Comparison of ENCODE assay signal across 28 cellular contexts in the genomic region with DNA sequence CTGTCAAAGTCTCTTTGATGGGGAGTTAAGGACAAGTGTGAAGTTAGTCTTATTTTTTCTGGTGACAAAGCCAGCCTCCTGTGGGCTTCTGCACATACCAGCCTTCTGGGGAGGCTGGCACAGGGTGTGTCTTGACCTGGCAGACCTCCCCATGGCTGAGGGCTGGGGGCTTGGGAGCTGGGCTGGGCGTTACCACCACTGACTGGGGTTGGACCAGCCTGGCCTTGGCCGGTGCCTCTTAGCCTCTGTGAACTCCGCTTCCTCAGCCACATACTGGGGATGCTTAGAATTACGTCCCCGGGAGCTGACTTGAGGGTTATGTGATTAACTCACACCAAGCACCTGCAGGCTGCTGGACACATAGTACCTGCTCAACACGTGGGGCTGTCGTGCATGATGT. TPM values are rescaled to one million over a fixed set of nuclear protein-coding genes. Genes with fewer than 3 reads are reported as not detected.
"Had no signal": no experiment of that assay in that cellular context is flagged by ENCODE, and none has a peak within 500 bp of the region (broad histone marks: within the 10 kb centered on the region; RNA-seq: fewer than 3 reads in every experiment).

No MANE protein-coding gene starts in this region.

- ATAC-seq: activated CD8-positive, alpha-beta memory T cell treated with anti-CD3 and anti-CD28 coated beads, Interleukin-2, amount 10 ng/mL, durations not matched to agents 7 days and 5 days; activated CD8-positive, alpha-beta T cell treated with anti-CD3 and anti-CD28 coated beads, Interleukin-2, amount 10 ng/mL, durations not matched to agents 7 days and 5 days; WTC11 had no signal

- H3K4me3 Mint-ChIP-seq: activated CD4-positive, alpha-beta memory T cell treated with anti-CD3 and anti-CD28 coated beads for 36 hours; activated CD8-positive, alpha-beta memory T cell treated with anti-CD3 and anti-CD28 coated beads, Interleukin-2, amount 10 ng/mL, durations not matched to agents 7 days and 5 days; activated CD8-positive, alpha-beta T cell treated with anti-CD3 and anti-CD28 coated beads, Interleukin-2, amount 10 ng/mL, durations not matched to agents 7 days and 5 days; activated naive CD4-positive, alpha-beta T cell treated with anti-CD3 and anti-CD28 coated beads, Interleukin-2, amount 10 ng/mL, durations not matched to agents 7 days and 5 days; activated naive CD8-positive, alpha-beta T cell; activated T-helper 1 cell treated with anti-CD3 and anti-CD28 coated beads, Interleukin-12 subunit alpha, Interleukin-12 subunit beta, Interleukin-2, Interleukin-4 antibody, amounts not matched to agents 30 ng/mL and 10 ng/mL and 1 ng/mL, durations not matched to agents 14 hours and 24 hours and 36 hours; central memory CD8-positive, alpha-beta T cell; dendritic cell treated with granulocyte-macrophage colony-stimulating factor and Interleukin-4, amounts not matched to agents 40 ng/mL and 50 ng/mL, for 4 days; endodermal cell; WTC11 had no signal

- H3K36me3 Mint-ChIP-seq: activated CD8-positive, alpha-beta memory T cell treated with anti-CD3 and anti-CD28 coated beads, Interleukin-2, amount 10 ng/mL, durations not matched to agents 7 days and 5 days; activated naive CD4-positive, alpha-beta T cell treated with anti-CD3 and anti-CD28 coated beads, Interleukin-2, amount 10 ng/mL, durations not matched to agents 7 days and 5 days; activated naive CD8-positive, alpha-beta T cell; WTC11 had no signal

- H3K27ac Mint-ChIP-seq: activated CD4-positive, alpha-beta memory T cell treated with anti-CD3 and anti-CD28 coated beads for 36 hours; activated CD8-positive, alpha-beta memory T cell treated with anti-CD3 and anti-CD28 coated beads, Interleukin-2, amount 10 ng/mL, durations not matched to agents 7 days and 5 days; activated CD8-positive, alpha-beta T cell treated with anti-CD3 and anti-CD28 coated beads, Interleukin-2, amount 10 ng/mL, durations not matched to agents 7 days and 5 days; activated naive CD4-positive, alpha-beta T cell treated with anti-CD3 and anti-CD28 coated beads, Interleukin-2, amount 10 ng/mL, durations not matched to agents 7 days and 5 days; activated naive CD8-positive, alpha-beta T cell; activated T-helper 1 cell treated with anti-CD3 and anti-CD28 coated beads, Interleukin-12 subunit alpha, Interleukin-12 subunit beta, Interleukin-2, Interleukin-4 antibody, amounts not matched to agents 30 ng/mL and 10 ng/mL and 1 ng/mL, durations not matched to agents 14 hours and 24 hours and 36 hours; dendritic cell treated with granulocyte-macrophage colony-stimulating factor and Interleukin-4, amounts not matched to agents 40 ng/mL and 50 ng/mL, for 4 days; endodermal cell; WTC11 had no signal

- H3K9me3 ChIP-seq: esophagus muscularis mucosa had no signal

- H3K27me3 Mint-ChIP-seq: activated CD4-positive, alpha-beta memory T cell treated with anti-CD3 and anti-CD28 coated beads for 36 hours; activated CD8-positive, alpha-beta memory T cell treated with anti-CD3 and anti-CD28 coated beads, Interleukin-2, amount 10 ng/mL, durations not matched to agents 7 days and 5 days; activated naive CD4-positive, alpha-beta T cell treated with anti-CD3 and anti-CD28 coated beads, Interleukin-2, amount 10 ng/mL, durations not matched to agents 7 days and 5 days; activated naive CD8-positive, alpha-beta T cell; central memory CD8-positive, alpha-beta T cell; dendritic cell treated with granulocyte-macrophage colony-stimulating factor and Interleukin-4, amounts not matched to agents 40 ng/mL and 50 ng/mL, for 4 days had no signal

- H3K36me3 ChIP-seq: brain microvascular endothelial cell had no signal

- H3K27me3 ChIP-seq: brain microvascular endothelial cell, dorsolateral prefrontal cortex, esophagus muscularis mucosa had no signal

- H3K4me3 ChIP-seq: coronary artery, dorsolateral prefrontal cortex, esophagus muscularis mucosa had no signal

- H3K27ac ChIP-seq: brain microvascular endothelial cell, coronary artery, dorsolateral prefrontal cortex, esophagus muscularis mucosa had no signal

- DNase-seq: activated CD4-positive, alpha-beta memory T cell treated with anti-CD3 and anti-CD28 coated beads for 36 hours; activated CD4-positive, alpha-beta T cell treated with anti-CD3 and anti-CD28 coated beads for 48 hours; activated CD8-positive, alpha-beta memory T cell treated with anti-CD3 and anti-CD28 coated beads, Interleukin-2, amount 10 ng/mL, durations not matched to agents 7 days and 5 days; activated CD8-positive, alpha-beta memory T cell treated with anti-CD3 and anti-CD28 coated beads, Interleukin-2, amount 50 U/mL, for 4 hours; activated CD8-positive, alpha-beta T cell treated with anti-CD3 and anti-CD28 coated beads, Interleukin-2, amount 10 ng/mL, durations not matched to agents 7 days and 5 days; activated gamma-delta T cell; activated naive CD4-positive, alpha-beta T cell; activated naive CD4-positive, alpha-beta T cell treated with anti-CD3 and anti-CD28 coated beads, Interleukin-2, amount 10 ng/mL, durations not matched to agents 7 days and 5 days; activated T-cell treated with anti-CD3 and anti-CD28 coated beads, Interleukin-2, amount 50 U/mL, for 1 hour; activated T-cell treated with anti-CD3 and anti-CD28 coated beads, Interleukin-2, amount 50 U/mL, for 48 hours; amniotic stem cell; anterior cingulate cortex; brain microvascular endothelial cell; dorsolateral prefrontal cortex; effector memory CD4-positive, alpha-beta T cell; endodermal cell; erythroblast; head of caudate nucleus; T-helper 1 cell; T-helper 2 cell had no signal

- H3K9me3 Mint-ChIP-seq: activated CD4-positive, alpha-beta memory T cell treated with anti-CD3 and anti-CD28 coated beads for 36 hours; activated naive CD4-positive, alpha-beta T cell treated with anti-CD3 and anti-CD28 coated beads, Interleukin-2, amount 10 ng/mL, durations not matched to agents 7 days and 5 days; activated T-helper 1 cell treated with anti-CD3 and anti-CD28 coated beads, Interleukin-12 subunit alpha, Interleukin-12 subunit beta, Interleukin-2, Interleukin-4 antibody, amounts not matched to agents 30 ng/mL and 10 ng/mL and 1 ng/mL, durations not matched to agents 14 hours and 24 hours and 36 hours; central memory CD8-positive, alpha-beta T cell; dendritic cell treated with granulocyte-macrophage colony-stimulating factor and Interleukin-4, amounts not matched to agents 40 ng/mL and 50 ng/mL, for 4 days; endodermal cell; WTC11 had no signal

RNA-seq across cellular contexts. Expression of a gene that starts 56.4 kb away (rescaled TPM):
- total RNA-seq: activated CD4-positive, alpha-beta memory T cell treated with anti-CD3 and anti-CD28 coated beads for 36 hours; activated CD8-positive, alpha-beta memory T cell treated with anti-CD3 and anti-CD28 coated beads for 36 hours; activated CD8-positive, alpha-beta memory T cell treated with anti-CD3 and anti-CD28 coated beads, Interleukin-2, amount 10 ng/mL, durations not matched to agents 7 days and 5 days; activated CD8-positive, alpha-beta T cell treated with anti-CD3 and anti-CD28 coated beads, Interleukin-2, amount 10 ng/mL, durations not matched to agents 7 days and 5 days; activated T-helper 1 cell treated with anti-CD3 and anti-CD28 coated beads, Interleukin-12 subunit alpha, Interleukin-12 subunit beta, Interleukin-2, Interleukin-4 antibody, amounts not matched to agents 30 ng/mL and 10 ng/mL and 1 ng/mL, durations not matched to agents 14 hours and 24 hours and 36 hours had no signal
